ENCODE assay signal across 9 cellular contexts in genomic region chr10:106705576-106706526, GRCh38.
DNase-seq lines count a peak whose midpoint lies in the region; ATAC-seq and TF ChIP-seq lines count a peak whose summit lies in the region.
"Had no signal": no experiment of that assay in that cellular context is flagged by ENCODE, and none has a peak within 500 bp of the region (broad histone marks: within the 10 kb centered on the region; RNA-seq: fewer than 3 reads in every experiment).

No MANE protein-coding gene starts in this region.

- H3K9me3 ChIP-seq in Peyer's patch (no peaks in the 10 kb centered on the region), lower lobe of right lung (no peaks in the 10 kb centered on the region), transverse colon (no peaks in the 10 kb centered on the region)
- H3K9me3 ChIP-seq: BLaER1 had no signal

- no peaks in the 10 kb centered on the region for H3K27me3 ChIP-seq in Peyer's patch
- H3K27me3 ChIP-seq in lower lobe of right lung (ENCODE audit: low read depth), result no peaks in the 10 kb centered on the region
- H3K27me3 ChIP-seq in transverse colon, result no peaks in the 10 kb centered on the region
- H3K27me3 ChIP-seq: BLaER1 had no signal

- peak in 4 of 6 experiments; percentile 49 to 62 (median 54) for TF ChIP-seq CTCF in Peyer's patch (IDR thresholded peaks at IDR 0.05)
- peak; percentile 68 for TF ChIP-seq CTCF in lower lobe of right lung (IDR thresholded peaks at IDR 0.05)
- TF ChIP-seq CTCF in transverse colon (IDR thresholded peaks at IDR 0.05), result peak; percentile 60 to 79 (median 72)

- DNase-seq in NCI-H1417 (lab: John Stamatoyannopoulos, UW) (peak in 2 of 3 experiments; percentile 4 to 61), NCI-H1417 treated with DMSO at 0.1 percent for 48 hours (lab: John Stamatoyannopoulos, UW) (no peak), Peyer's patch (peak in 2 of 3 donors; percentile 24 to 68), dermis microvascular lymphatic vessel endothelial cell (ENCODE audit: low read depth in 2 of 2) (peak; percentile 36 to 41), lower lobe of right lung (no peak), transverse colon (peak; percentile 53)

- no peak overlapping the region for H3K4me3 ChIP-seq in Peyer's patch
- no peak overlapping the region for H3K4me3 ChIP-seq in lower lobe of right lung
- H3K4me3 ChIP-seq in transverse colon, result no peak overlapping the region
- H3K4me3 ChIP-seq: BLaER1 had no signal

- no peak for TF ChIP-seq EP300 in transverse colon (IDR thresholded peaks at IDR 0.05; ENCODE audit: low read depth)

- TF ChIP-seq POLR2A in Peyer's patch (IDR thresholded peaks at IDR 0.05) (no peak), transverse colon (IDR thresholded peaks at IDR 0.05) (no peak)

- intact Hi-C loops in lower lobe of right lung (cut with DNase I) (no loop called here), transverse colon (cut with DNase I; ENCODE audit: low total_unique reads) (loop anchor here (5.0 kb wide), 1 partner anchor 1799 kb away; no protein-coding TSS in a partner anchor)

- no peak overlapping the region for H3K27ac ChIP-seq in Peyer's patch
- H3K27ac ChIP-seq in lower lobe of right lung, result no peak overlapping the region
- no peak overlapping the region for H3K27ac ChIP-seq in transverse colon
- H3K27ac ChIP-seq: BLaER1 had no signal

- in situ Hi-C loops in transverse colon (cut with MboI; ENCODE audit: low pct_ligation_motif_present in 1 of 4, low pct_unique_long_range_greater_than_20kb in 1 of 4, low sequenced_read_pairs in 3 of 4), result no loop called here

- H3K4me1 ChIP-seq in Peyer's patch (no peaks in the 10 kb centered on the region), lower lobe of right lung (no peaks in the 10 kb centered on the region), transverse colon (no peaks in the 10 kb centered on the region)
- H3K4me1 ChIP-seq: BLaER1 had no signal

- H3K36me3 ChIP-seq in Peyer's patch (no peaks in the 10 kb centered on the region), lower lobe of right lung (no peaks in the 10 kb centered on the region), transverse colon (no peaks in the 10 kb centered on the region)
- H3K36me3 ChIP-seq: BLaER1 had no signal

- WGBS in transverse colon (ENCODE audit: low coverage in 1 of 2), 2 donors, result 19 to 27% methylated on average over 5 to 9 of the region's 9 CpGs

- peak; percentile 84 for ATAC-seq in GM19395 (IDR thresholded peaks at IDR 0.05; ENCODE audit: unreplicated experiment)
- ATAC-seq in HG03521 (IDR thresholded peaks at IDR 0.05; ENCODE audit: unreplicated experiment), result peak; percentile 60
- ATAC-seq in lower lobe of right lung, result peak; percentile 46 to 68

Comparison
In these comparisons a context has a peak if more than half of its experiments do, and no peak if none do; other contexts are left out.
1. DNase-seq: peak in NCI-H1417 (2 of 3), Peyer's patch (2 of 3), dermis microvascular lymphatic vessel endothelial cell (2 of 2) and transverse colon (single experiment); none in NCI-H1417 treated with DMSO at 0.1 percent for 48 hours (single experiment) and lower lobe of right lung (single experiment).
2. Peak in every context shown above with its lines, with median percentiles within 50 percentile points of each other: ATAC-seq and CTCF ChIP-seq.